ENCODE assay signal across 18 cellular contexts in the genomic region with DNA sequence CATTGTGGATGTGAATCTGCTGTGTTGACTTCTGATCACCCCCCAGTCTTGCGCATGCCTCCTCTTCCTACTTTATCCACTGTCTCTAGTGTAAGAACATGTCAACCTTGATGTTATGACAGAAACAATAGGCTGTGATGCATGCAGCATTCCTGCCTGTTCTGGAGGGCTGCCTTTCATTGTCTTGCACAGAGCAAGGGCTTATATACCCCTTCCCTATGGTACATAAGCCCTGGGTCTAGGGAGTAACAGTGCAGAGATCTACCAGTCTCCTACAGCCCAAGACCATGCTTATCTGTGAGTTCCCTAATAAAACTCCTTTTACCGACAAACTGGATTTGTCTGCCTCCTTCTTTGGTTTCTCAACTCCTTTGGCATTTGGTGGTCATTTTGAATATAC.
DNase-seq lines count a peak whose midpoint lies in the region; TF ChIP-seq lines count a peak whose summit lies in the region.
"Had no signal": no experiment of that assay in that cellular context is flagged by ENCODE, and none has a peak within 500 bp of the region (broad histone marks: within the 10 kb centered on the region; RNA-seq: fewer than 3 reads in every experiment).

No MANE protein-coding gene starts in this region.

- no peak overlapping the region for H3K4me3 ChIP-seq in esophagus muscularis mucosa
- no peak overlapping the region for H3K4me3 ChIP-seq in neural progenitor cell
- H3K4me3 ChIP-seq in HAP-1 = no peak overlapping the region
- H3K4me3 ChIP-seq: BLaER1 treated with 17β-estradiol and CSF1 and Interleukin-3, amounts not matched to agents 10 nM and 100 nM had no signal

- H3K36me3 ChIP-seq in esophagus muscularis mucosa = no peaks in the 10 kb centered on the region
- no peaks in the 10 kb centered on the region for H3K36me3 ChIP-seq in neural progenitor cell
- no peaks in the 10 kb centered on the region for H3K36me3 ChIP-seq in HAP-1 (replicated peaks)
- H3K36me3 ChIP-seq: BE2C had no signal

- no peak overlapping the region for H3K27ac Mint-ChIP-seq in activated CD4-positive, alpha-beta T cell treated with anti-CD3 and anti-CD28 coated beads, Interleukin-2, amount 10 ng/mL, durations not matched to agents 24 days and 14 days
- H3K27ac Mint-ChIP-seq in neural progenitor cell = no peak overlapping the region
- H3K27ac Mint-ChIP-seq: CD14-positive monocyte; CD4-positive, alpha-beta T cell; CD8-positive, alpha-beta memory T cell had no signal

- no peak overlapping the region for H3K4me2 ChIP-seq in neural progenitor cell
- H3K4me2 ChIP-seq: BLaER1 treated with 17β-estradiol and CSF1 and Interleukin-3, amounts not matched to agents 10 nM and 100 nM had no signal

- H3K27me3 Mint-ChIP-seq in activated CD4-positive, alpha-beta T cell treated with anti-CD3 and anti-CD28 coated beads, Interleukin-2, amount 10 ng/mL, durations not matched to agents 24 days and 14 days = peaks cover 10% of the 10 kb centered on the region
- H3K27me3 Mint-ChIP-seq in neural progenitor cell (ENCODE audit: insufficient read depth, low read depth) = no peaks in the 10 kb centered on the region

- 100% methylated on average over 2 of the region's 2 CpGs for WGBS in esophagus muscularis mucosa

- TF ChIP-seq CTCF in esophagus muscularis mucosa (IDR thresholded peaks at IDR 0.05) (no peak), neural progenitor cell (IDR thresholded peaks at IDR 0.05) (no peak)

- TF ChIP-seq EP300 in esophagus muscularis mucosa (IDR thresholded peaks at IDR 0.05) = no peak

- intact Hi-C loops in activated CD4-positive, alpha-beta T cell treated with anti-CD3 and anti-CD28 coated beads, Interleukin-2, amount 10 ng/mL, durations not matched to agents 24 days and 14 days (cut with micrococcal nuclease) = no loop called here
- intact Hi-C loops in esophagus muscularis mucosa (cut with DNase I) = no loop called here

- no peaks in the 10 kb centered on the region for H3K79me2 ChIP-seq in neural progenitor cell (ENCODE audit: low read depth)

- H4K20me1 ChIP-seq in neural progenitor cell (ENCODE audit: low read depth) = no peaks in the 10 kb centered on the region
- H4K20me1 ChIP-seq: BLaER1 treated with 17β-estradiol and CSF1 and Interleukin-3, amounts not matched to agents 10 nM and 100 nM had no signal

- H3K9ac ChIP-seq in neural progenitor cell = no peak overlapping the region
- H3K9ac ChIP-seq: BLaER1 treated with 17β-estradiol and CSF1 and Interleukin-3, amounts not matched to agents 10 nM and 100 nM had no signal

- no peaks in the 10 kb centered on the region for H3F3A ChIP-seq in neural progenitor cell (ENCODE audit: low read depth)

- H3K9me3 Mint-ChIP-seq in activated CD4-positive, alpha-beta T cell treated with anti-CD3 and anti-CD28 coated beads, Interleukin-2, amount 10 ng/mL, durations not matched to agents 24 days and 14 days = no peaks in the 10 kb centered on the region
- no peaks in the 10 kb centered on the region for H3K9me3 Mint-ChIP-seq in neural progenitor cell
- H3K9me3 Mint-ChIP-seq: CD14-positive monocyte; CD4-positive, alpha-beta T cell; CD8-positive, alpha-beta memory T cell had no signal

- in situ Hi-C loops in HAP-1 (cut with MboI; ENCODE audit: low sequenced_read_pairs) = no loop called here

- H3K27me3 ChIP-seq in esophagus muscularis mucosa (no peaks in the 10 kb centered on the region), neural progenitor cell (no peaks in the 10 kb centered on the region), HAP-1 (ENCODE audit: low read depth) (0 out of 2 replicates have a peak, but pooled peaks cover 4% of the 10 kb centered on the region)
- H3K27me3 ChIP-seq: BLaER1 treated with 17β-estradiol and CSF1 and Interleukin-3, amounts not matched to agents 10 nM and 100 nM had no signal

- peak; percentile 21 for DNase-seq in activated CD4-positive, alpha-beta T cell treated with anti-CD3 and anti-CD28 coated beads, Interleukin-2, amount 10 ng/mL, durations not matched to agents 24 days and 14 days
- DNase-seq in activated CD4-positive, alpha-beta T cell treated with anti-CD3 and anti-CD28 coated beads for 4 hours = no peak
- DNase-seq in esophagus muscularis mucosa (ENCODE audit: extremely low spot score) (peak; percentile 74), neural progenitor cell (ENCODE audit: low spot score) (peak; percentile 27), NCI-H2081 (lab: John Stamatoyannopoulos, UW) (no peak), HAP-1 (ENCODE audit: low spot score in 2 of 2) (no peak), NCI-H2081 treated with DMSO at 0.1 percent for 48 hours (lab: John Stamatoyannopoulos, UW) (no peak)
- DNase-seq: BE2C; CD4-positive, alpha-beta T cell; CD8-positive, alpha-beta memory T cell; DMS 273 treated with DMSO at 0.1 percent for 48 hours; DMS79; GF-D8; GOT3; H7 had no signal

- H3K27ac ChIP-seq in esophagus muscularis mucosa (replicated peaks in 1 of 4) (no peak overlapping the region), neural progenitor cell (no peak overlapping the region)
- H3K27ac ChIP-seq: 22Rv1; BLaER1 treated with 17β-estradiol and CSF1 and Interleukin-3, amounts not matched to agents 10 nM and 100 nM had no signal

- no peak overlapping the region for H2AFZ ChIP-seq in neural progenitor cell (replicated peaks)

- no peaks in the 10 kb centered on the region for H3K9me3 ChIP-seq in esophagus muscularis mucosa
- H3K9me3 ChIP-seq in neural progenitor cell (ENCODE audit: low read depth) = no peaks in the 10 kb centered on the region
- no peaks in the 10 kb centered on the region for H3K9me3 ChIP-seq in HAP-1
- H3K9me3 ChIP-seq: BE2C; BLaER1 treated with 17β-estradiol and CSF1 and Interleukin-3, amounts not matched to agents 10 nM and 100 nM had no signal

- H3K4me1 ChIP-seq in esophagus muscularis mucosa = no peaks in the 10 kb centered on the region
- H3K4me1 ChIP-seq in neural progenitor cell = peaks cover 22% of the 10 kb centered on the region
- no peaks in the 10 kb centered on the region for H3K4me1 ChIP-seq in HAP-1
- H3K4me1 ChIP-seq: BE2C; BLaER1 treated with 17β-estradiol and CSF1 and Interleukin-3, amounts not matched to agents 10 nM and 100 nM had no signal

- no peak overlapping the region for H3K4me3 Mint-ChIP-seq in activated CD4-positive, alpha-beta T cell treated with anti-CD3 and anti-CD28 coated beads, Interleukin-2, amount 10 ng/mL, durations not matched to agents 24 days and 14 days
- H3K4me3 Mint-ChIP-seq in neural progenitor cell = no peak overlapping the region
- H3K4me3 Mint-ChIP-seq: CD14-positive monocyte; CD4-positive, alpha-beta T cell; CD8-positive, alpha-beta memory T cell had no signal

- no peak for TF ChIP-seq POLR2A in esophagus muscularis mucosa (IDR thresholded peaks at IDR 0.05; ENCODE audit: low read depth)

- no peaks in the 10 kb centered on the region for H3K36me3 Mint-ChIP-seq in activated CD4-positive, alpha-beta T cell treated with anti-CD3 and anti-CD28 coated beads, Interleukin-2, amount 10 ng/mL, durations not matched to agents 24 days and 14 days (ENCODE audit: low read depth)
- no peaks in the 10 kb centered on the region for H3K36me3 Mint-ChIP-seq in neural progenitor cell
- H3K36me3 Mint-ChIP-seq: CD14-positive monocyte; CD8-positive, alpha-beta memory T cell had no signal

- H3K4me1 Mint-ChIP-seq in activated CD4-positive, alpha-beta T cell treated with anti-CD3 and anti-CD28 coated beads, Interleukin-2, amount 10 ng/mL, durations not matched to agents 24 days and 14 days = no peaks in the 10 kb centered on the region
- peaks cover 13% of the 10 kb centered on the region for H3K4me1 Mint-ChIP-seq in neural progenitor cell
- H3K4me1 Mint-ChIP-seq: CD14-positive monocyte; CD8-positive, alpha-beta memory T cell had no signal

Comparison
In these comparisons a context has a peak if more than half of its experiments do, and no peak if none do; other contexts are left out.
1. DNase-seq: peak in activated CD4-positive, alpha-beta T cell treated with anti-CD3 and anti-CD28 coated beads, Interleukin-2, amount 10 ng/mL, durations not matched to agents 24 days and 14 days (single experiment), esophagus muscularis mucosa (single experiment) and neural progenitor cell (single experiment); none in activated CD4-positive, alpha-beta T cell treated with anti-CD3 and anti-CD28 coated beads for 4 hours (0 of 2), NCI-H2081 (0 of 2), HAP-1 (0 of 2) and NCI-H2081 treated with DMSO at 0.1 percent for 48 hours (single experiment).